In the genomic region with DNA sequence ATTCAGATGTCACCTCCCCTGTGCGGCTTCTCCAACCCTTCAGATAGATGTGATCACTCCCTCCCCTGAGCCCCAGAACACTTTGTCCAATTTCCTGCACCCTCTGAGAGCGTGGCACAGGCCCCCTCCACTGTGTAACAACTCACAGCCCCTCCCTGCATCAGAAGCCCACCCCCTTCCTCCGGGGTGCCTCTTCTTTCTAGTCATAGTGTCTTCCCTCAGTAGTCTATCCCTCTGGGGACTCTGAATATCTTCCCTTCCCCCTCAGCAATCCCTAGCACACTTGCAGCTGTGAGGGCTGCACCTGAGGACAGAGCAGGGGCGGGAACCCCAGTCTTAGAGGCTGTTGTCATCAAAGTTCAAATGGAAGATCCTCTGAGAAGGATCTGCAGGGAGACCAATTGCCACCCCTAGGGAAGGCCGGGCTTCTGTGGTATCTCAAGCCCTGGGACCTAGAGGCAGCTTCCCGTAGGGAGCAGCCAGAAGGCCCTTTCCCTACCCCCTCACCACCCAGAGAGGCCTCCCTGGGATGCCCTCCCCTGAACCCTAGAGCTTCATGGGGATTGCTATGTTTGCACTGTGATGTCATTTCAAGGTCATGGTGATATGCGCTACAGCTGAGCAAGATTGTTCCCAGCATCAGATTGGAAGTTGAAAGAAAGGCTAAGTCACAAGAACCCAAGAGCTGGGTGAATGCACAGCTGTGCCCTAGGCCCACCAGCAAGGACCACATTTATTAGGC, we compare ENCODE assay signal across 1 cellular context.
TF ChIP-seq lines count a peak whose summit lies in the region.

No MANE protein-coding gene starts in this region.

TF ChIP-seq in HepG2, 621 proteins besides CTCF, POLR2A, EP300 and RAD21 (continued from another document and continues in another):
- TF ChIP-seq, protein P1, sequence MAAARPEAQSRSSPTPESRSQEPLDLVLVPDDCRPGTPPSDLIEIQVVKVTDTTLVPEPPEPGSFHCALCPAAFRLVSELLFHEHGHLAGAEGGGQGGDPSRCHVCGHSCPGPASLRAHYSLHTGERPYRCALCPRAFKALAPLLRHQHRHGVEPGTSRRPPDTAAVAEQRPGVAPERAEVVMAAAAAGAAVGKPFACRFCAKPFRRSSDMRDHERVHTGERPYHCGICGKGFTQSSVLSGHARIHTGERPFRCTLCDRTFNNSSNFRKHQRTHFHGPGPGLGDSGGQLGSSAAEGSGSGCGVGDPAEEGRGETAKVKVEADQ (CRISPR knock-in tag; IDR thresholded peaks at IDR 0.05; ENCODE audit: borderline replicate concordance), result no peak
- TF ChIP-seq, protein P2, sequence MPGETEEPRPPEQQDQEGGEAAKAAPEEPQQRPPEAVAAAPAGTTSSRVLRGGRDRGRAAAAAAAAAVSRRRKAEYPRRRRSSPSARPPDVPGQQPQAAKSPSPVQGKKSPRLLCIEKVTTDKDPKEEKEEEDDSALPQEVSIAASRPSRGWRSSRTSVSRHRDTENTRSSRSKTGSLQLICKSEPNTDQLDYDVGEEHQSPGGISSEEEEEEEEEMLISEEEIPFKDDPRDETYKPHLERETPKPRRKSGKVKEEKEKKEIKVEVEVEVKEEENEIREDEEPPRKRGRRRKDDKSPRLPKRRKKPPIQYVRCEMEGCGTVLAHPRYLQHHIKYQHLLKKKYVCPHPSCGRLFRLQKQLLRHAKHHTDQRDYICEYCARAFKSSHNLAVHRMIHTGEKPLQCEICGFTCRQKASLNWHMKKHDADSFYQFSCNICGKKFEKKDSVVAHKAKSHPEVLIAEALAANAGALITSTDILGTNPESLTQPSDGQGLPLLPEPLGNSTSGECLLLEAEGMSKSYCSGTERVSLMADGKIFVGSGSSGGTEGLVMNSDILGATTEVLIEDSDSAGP (CRISPR knock-in tag; IDR thresholded peaks at IDR 0.05; ENCODE audit: borderline replicate concordance), result no peak
- TF ChIP-seq SIX1 (CRISPR knock-in tag; IDR thresholded peaks at IDR 0.05; ENCODE audit: borderline replicate concordance) (no peak), NFIB (CRISPR knock-in tag; IDR thresholded peaks at IDR 0.05; ENCODE audit: borderline replicate concordance) (no peak), ZNF335 (CRISPR knock-in tag; IDR thresholded peaks at IDR 0.05) (no peak), ZSCAN21 (CRISPR knock-in tag; IDR thresholded peaks at IDR 0.05; ENCODE audit: borderline replicate concordance) (no peak), MEIS1 (CRISPR knock-in tag; IDR thresholded peaks at IDR 0.05; ENCODE audit: borderline replicate concordance) (no peak), RELA (CRISPR knock-in tag; IDR thresholded peaks at IDR 0.05) (no peak), HDAC2 (CRISPR knock-in tag; IDR thresholded peaks at IDR 0.05) (peak; percentile 74; the same call in 1 of the 2 replicates), ZNF546 (CRISPR knock-in tag; conservative IDR thresholded peaks at IDR 0.05) (no peak), ISX (CRISPR knock-in tag; conservative IDR thresholded peaks at IDR 0.05) (no peak), NR3C1 (CRISPR knock-in tag; IDR thresholded peaks at IDR 0.05) (no peak), ZNF230 (CRISPR knock-in tag; IDR thresholded peaks at IDR 0.05) (no peak), CREB1 (IDR thresholded peaks at IDR 0.05) (peak; percentile 58), CREB1 (CRISPR knock-in tag; IDR thresholded peaks at IDR 0.05) (peak; percentile 76), ZNF709 (CRISPR knock-in tag; IDR thresholded peaks at IDR 0.05) (no peak), ZNF264 (CRISPR knock-in tag; IDR thresholded peaks at IDR 0.05) (no peak), YY1 (IDR thresholded peaks at IDR 0.05; ENCODE audit: insufficient read depth, insufficient replicate concordance, low read depth, low read length) (no peak), TOPORS (CRISPR knock-in tag; IDR thresholded peaks at IDR 0.05) (no peak), ZNF550 (CRISPR knock-in tag; IDR thresholded peaks at IDR 0.05; ENCODE audit: borderline replicate concordance) (no peak), KAT8 (CRISPR knock-in tag; IDR thresholded peaks at IDR 0.05) (peak; percentile 43; the same call in 1 of the 2 replicates), ZNF616 (CRISPR knock-in tag; IDR thresholded peaks at IDR 0.05; ENCODE audit: low read depth) (no peak), SNRNP70 (IDR thresholded peaks at IDR 0.05; ENCODE audit: low read depth, low read length) (no peak), FOXK2 (IDR thresholded peaks at IDR 0.05) (no peak), NCOA2 (CRISPR knock-in tag; IDR thresholded peaks at IDR 0.05) (peak; percentile 88), DMAP1 (CRISPR knock-in tag; IDR thresholded peaks at IDR 0.05) (no peak)
- TF ChIP-seq, protein P3, sequence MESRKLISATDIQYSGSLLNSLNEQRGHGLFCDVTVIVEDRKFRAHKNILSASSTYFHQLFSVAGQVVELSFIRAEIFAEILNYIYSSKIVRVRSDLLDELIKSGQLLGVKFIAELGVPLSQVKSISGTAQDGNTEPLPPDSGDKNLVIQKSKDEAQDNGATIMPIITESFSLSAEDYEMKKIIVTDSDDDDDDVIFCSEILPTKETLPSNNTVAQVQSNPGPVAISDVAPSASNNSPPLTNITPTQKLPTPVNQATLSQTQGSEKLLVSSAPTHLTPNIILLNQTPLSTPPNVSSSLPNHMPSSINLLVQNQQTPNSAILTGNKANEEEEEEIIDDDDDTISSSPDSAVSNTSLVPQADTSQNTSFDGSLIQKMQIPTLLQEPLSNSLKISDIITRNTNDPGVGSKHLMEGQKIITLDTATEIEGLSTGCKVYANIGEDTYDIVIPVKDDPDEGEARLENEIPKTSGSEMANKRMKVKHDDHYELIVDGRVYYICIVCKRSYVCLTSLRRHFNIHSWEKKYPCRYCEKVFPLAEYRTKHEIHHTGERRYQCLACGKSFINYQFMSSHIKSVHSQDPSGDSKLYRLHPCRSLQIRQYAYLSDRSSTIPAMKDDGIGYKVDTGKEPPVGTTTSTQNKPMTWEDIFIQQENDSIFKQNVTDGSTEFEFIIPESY (CRISPR knock-in tag; IDR thresholded peaks at IDR 0.05), result no peak
- TF ChIP-seq, protein P4, sequence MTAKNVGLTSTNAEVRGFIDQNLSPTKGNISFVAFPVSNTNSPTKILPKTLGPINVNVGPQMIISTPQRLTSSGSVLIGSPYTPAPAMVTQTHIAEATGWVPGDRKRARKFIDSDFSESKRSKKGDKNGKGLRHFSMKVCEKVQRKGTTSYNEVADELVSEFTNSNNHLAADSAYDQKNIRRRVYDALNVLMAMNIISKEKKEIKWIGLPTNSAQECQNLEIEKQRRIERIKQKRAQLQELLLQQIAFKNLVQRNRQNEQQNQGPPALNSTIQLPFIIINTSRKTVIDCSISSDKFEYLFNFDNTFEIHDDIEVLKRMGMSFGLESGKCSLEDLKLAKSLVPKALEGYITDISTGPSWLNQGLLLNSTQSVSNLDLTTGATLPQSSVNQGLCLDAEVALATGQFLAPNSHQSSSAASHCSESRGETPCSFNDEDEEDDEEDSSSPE (CRISPR knock-in tag; IDR thresholded peaks at IDR 0.05), result no peak
- TF ChIP-seq, protein P5, sequence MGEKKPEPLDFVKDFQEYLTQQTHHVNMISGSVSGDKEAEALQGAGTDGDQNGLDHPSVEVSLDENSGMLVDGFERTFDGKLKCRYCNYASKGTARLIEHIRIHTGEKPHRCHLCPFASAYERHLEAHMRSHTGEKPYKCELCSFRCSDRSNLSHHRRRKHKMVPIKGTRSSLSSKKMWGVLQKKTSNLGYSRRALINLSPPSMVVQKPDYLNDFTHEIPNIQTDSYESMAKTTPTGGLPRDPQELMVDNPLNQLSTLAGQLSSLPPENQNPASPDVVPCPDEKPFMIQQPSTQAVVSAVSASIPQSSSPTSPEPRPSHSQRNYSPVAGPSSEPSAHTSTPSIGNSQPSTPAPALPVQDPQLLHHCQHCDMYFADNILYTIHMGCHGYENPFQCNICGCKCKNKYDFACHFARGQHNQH (CRISPR knock-in tag; IDR thresholded peaks at IDR 0.05), result 0 out of 2 replicates have a peak, but pooled peaks have one; percentile 55
- TF ChIP-seq, protein P6, sequence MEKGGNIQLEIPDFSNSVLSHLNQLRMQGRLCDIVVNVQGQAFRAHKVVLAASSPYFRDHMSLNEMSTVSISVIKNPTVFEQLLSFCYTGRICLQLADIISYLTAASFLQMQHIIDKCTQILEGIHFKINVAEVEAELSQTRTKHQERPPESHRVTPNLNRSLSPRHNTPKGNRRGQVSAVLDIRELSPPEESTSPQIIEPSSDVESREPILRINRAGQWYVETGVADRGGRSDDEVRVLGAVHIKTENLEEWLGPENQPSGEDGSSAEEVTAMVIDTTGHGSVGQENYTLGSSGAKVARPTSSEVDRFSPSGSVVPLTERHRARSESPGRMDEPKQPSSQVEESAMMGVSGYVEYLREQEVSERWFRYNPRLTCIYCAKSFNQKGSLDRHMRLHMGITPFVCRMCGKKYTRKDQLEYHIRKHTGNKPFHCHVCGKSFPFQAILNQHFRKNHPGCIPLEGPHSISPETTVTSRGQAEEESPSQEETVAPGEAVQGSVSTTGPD (CRISPR knock-in tag; IDR thresholded peaks at IDR 0.05), result no peak
- TF ChIP-seq, protein P7, sequence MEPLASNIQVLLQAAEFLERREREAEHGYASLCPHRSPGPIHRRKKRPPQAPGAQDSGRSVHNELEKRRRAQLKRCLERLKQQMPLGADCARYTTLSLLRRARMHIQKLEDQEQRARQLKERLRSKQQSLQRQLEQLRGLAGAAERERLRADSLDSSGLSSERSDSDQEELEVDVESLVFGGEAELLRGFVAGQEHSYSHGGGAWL (CRISPR knock-in tag; IDR thresholded peaks at IDR 0.05), result no peak
- TF ChIP-seq, protein P8, sequence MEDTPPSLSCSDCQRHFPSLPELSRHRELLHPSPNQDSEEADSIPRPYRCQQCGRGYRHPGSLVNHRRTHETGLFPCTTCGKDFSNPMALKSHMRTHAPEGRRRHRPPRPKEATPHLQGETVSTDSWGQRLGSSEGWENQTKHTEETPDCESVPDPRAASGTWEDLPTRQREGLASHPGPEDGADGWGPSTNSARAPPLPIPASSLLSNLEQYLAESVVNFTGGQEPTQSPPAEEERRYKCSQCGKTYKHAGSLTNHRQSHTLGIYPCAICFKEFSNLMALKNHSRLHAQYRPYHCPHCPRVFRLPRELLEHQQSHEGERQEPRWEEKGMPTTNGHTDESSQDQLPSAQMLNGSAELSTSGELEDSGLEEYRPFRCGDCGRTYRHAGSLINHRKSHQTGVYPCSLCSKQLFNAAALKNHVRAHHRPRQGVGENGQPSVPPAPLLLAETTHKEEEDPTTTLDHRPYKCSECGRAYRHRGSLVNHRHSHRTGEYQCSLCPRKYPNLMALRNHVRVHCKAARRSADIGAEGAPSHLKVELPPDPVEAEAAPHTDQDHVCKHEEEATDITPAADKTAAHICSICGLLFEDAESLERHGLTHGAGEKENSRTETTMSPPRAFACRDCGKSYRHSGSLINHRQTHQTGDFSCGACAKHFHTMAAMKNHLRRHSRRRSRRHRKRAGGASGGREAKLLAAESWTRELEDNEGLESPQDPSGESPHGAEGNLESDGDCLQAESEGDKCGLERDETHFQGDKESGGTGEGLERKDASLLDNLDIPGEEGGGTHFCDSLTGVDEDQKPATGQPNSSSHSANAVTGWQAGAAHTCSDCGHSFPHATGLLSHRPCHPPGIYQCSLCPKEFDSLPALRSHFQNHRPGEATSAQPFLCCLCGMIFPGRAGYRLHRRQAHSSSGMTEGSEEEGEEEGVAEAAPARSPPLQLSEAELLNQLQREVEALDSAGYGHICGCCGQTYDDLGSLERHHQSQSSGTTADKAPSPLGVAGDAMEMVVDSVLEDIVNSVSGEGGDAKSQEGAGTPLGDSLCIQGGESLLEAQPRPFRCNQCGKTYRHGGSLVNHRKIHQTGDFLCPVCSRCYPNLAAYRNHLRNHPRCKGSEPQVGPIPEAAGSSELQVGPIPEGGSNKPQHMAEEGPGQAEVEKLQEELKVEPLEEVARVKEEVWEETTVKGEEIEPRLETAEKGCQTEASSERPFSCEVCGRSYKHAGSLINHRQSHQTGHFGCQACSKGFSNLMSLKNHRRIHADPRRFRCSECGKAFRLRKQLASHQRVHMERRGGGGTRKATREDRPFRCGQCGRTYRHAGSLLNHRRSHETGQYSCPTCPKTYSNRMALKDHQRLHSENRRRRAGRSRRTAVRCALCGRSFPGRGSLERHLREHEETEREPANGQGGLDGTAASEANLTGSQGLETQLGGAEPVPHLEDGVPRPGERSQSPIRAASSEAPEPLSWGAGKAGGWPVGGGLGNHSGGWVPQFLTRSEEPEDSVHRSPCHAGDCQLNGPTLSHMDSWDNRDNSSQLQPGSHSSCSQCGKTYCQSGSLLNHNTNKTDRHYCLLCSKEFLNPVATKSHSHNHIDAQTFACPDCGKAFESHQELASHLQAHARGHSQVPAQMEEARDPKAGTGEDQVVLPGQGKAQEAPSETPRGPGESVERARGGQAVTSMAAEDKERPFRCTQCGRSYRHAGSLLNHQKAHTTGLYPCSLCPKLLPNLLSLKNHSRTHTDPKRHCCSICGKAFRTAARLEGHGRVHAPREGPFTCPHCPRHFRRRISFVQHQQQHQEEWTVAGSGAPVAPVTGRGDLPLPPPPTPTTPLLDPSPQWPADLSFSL (CRISPR knock-in tag; IDR thresholded peaks at IDR 0.05), result no peak
- TF ChIP-seq, protein P9, sequence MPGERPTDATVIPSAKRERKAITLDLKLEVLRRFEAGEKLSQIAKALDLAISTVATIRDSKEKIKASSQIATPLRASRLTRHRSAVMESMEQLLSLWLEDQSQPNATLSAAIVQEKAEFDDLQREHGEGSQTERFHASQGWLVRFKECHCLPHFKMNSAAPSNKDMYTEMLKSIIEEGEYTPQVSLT (CRISPR knock-in tag; IDR thresholded peaks at IDR 0.05; ENCODE audit: borderline replicate concordance, low read depth), result no peak
- TF ChIP-seq, protein P10, sequence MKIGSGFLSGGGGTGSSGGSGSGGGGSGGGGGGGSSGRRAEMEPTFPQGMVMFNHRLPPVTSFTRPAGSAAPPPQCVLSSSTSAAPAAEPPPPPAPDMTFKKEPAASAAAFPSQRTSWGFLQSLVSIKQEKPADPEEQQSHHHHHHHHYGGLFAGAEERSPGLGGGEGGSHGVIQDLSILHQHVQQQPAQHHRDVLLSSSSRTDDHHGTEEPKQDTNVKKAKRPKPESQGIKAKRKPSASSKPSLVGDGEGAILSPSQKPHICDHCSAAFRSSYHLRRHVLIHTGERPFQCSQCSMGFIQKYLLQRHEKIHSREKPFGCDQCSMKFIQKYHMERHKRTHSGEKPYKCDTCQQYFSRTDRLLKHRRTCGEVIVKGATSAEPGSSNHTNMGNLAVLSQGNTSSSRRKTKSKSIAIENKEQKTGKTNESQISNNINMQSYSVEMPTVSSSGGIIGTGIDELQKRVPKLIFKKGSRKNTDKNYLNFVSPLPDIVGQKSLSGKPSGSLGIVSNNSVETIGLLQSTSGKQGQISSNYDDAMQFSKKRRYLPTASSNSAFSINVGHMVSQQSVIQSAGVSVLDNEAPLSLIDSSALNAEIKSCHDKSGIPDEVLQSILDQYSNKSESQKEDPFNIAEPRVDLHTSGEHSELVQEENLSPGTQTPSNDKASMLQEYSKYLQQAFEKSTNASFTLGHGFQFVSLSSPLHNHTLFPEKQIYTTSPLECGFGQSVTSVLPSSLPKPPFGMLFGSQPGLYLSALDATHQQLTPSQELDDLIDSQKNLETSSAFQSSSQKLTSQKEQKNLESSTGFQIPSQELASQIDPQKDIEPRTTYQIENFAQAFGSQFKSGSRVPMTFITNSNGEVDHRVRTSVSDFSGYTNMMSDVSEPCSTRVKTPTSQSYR (CRISPR knock-in tag; IDR thresholded peaks at IDR 0.05; ENCODE audit: borderline replicate concordance), result peak; percentile 74
